Comparison of ENCODE assay signal across 8 cellular contexts in the genomic region with DNA sequence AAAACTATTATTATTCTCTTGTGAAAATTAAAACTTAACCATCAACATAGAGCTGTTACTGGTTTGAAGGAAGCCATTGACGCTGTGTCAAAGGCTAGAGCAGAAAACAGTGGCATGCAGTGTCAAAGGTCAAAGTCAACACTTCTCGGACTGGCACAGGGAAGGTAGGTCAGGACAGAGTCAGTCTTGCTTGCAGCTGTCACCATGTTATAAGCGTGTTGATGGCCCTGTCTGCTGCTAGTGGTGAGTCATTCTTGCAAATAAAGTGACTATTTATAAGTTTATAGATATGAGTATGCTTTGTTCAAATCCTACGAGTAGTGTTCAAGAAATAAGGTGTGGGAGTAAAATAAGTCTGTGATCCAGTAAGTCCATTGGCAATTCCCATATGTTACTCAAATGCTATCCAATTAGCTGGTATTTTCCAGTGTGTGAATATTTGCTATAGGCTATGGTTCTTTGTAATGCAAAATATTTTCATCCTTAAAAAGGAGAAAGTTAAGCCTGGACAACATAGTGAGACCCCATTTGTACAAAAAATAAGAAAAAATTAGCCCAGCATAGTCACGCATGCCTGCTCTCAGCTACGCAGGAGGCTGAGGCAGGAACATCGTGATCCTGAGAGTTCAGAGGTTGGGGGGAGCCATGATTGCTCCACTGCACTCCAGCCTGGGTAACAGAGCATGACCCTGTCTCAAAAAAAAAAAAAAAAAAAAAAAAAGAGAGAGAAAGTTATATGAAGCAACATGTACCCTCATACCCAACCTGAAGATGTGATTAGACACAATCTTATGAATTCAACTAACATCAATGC. TPM values are rescaled to one million over a fixed set of nuclear protein-coding genes. Genes with fewer than 3 reads are reported as not detected.
A peak's percentile ranks its signal among the peaks of the same experiment; 100 is the strongest.
DNase-seq lines count a peak whose midpoint lies in the region; ATAC-seq and TF ChIP-seq lines count a peak whose summit lies in the region.

No MANE protein-coding gene starts in this region.

- intact Hi-C loops in aorta (cut with DNase I) = loop anchor here (5.0 to 10.0 kb wide), 2 partner anchors 158 to 365 kb away; no protein-coding TSS in a partner anchor

- peak; percentile 9 for DNase-seq in NCI-H1694 treated with DMSO at 0.1 percent for 48 hours (lab: John Stamatoyannopoulos, UW)
- no peak for DNase-seq in NCI-H1694 (lab: John Stamatoyannopoulos, UW)
- peak; percentile 81 for DNase-seq in LoVo (ENCODE audit: low spot score)
- DNase-seq in endodermal cell = no peak
- no peak for DNase-seq in smooth muscle cell (lab: John Stamatoyannopoulos, UW; ENCODE audit: unreplicated experiment)
- DNase-seq in NCI-H345 (lab: John Stamatoyannopoulos, UW) = no peak
- no peak for DNase-seq in aorta
- DNase-seq in activated gamma-delta T cell (lab: John Stamatoyannopoulos, UW) = no peak

- WGBS in endodermal cell (ENCODE audit: insufficient coverage in 1 of 2, insufficient read length in 1 of 2), 2 experiments = 89% methylated on average over 6 to 7 of the region's 7 CpGs
- 58% methylated on average over 7 of the region's 7 CpGs for WGBS in smooth muscle cell (ENCODE audit: low lambda C conversion rate)
- 48 to 50% methylated on average over 7 of the region's 7 CpGs for WGBS in aorta, 2 donors

- no peak for TF ChIP-seq CTCF in endodermal cell (conservative IDR thresholded peaks at IDR 0.05)
- no peak for TF ChIP-seq CTCF in smooth muscle cell (IDR thresholded peaks at IDR 0.05; ENCODE audit: borderline replicate concordance, insufficient read depth, poor library complexity, severe bottlenecking)

- H3K4me3 Mint-ChIP-seq in endodermal cell = peak overlapping the region; percentile 59

- H3K4me1 ChIP-seq in endodermal cell (ENCODE audit: control insufficient read depth, insufficient read depth, low read length) (no peaks in the 10 kb centered on the region), smooth muscle cell (ENCODE audit: low read depth) (no peaks in the 10 kb centered on the region), aorta (ENCODE audit: control insufficient read depth in 1 of 2, insufficient read depth in 2 of 2, low read length in 2 of 2) (no peaks in the 10 kb centered on the region)

- no peaks in the 10 kb centered on the region for H3K36me3 Mint-ChIP-seq in endodermal cell (ENCODE audit: low read depth)

- peaks cover 5% of the 10 kb centered on the region for H3K4me1 Mint-ChIP-seq in endodermal cell

- H3K27me3 Mint-ChIP-seq in endodermal cell (ENCODE audit: insufficient read depth) = no peaks in the 10 kb centered on the region

- ATAC-seq in aorta (ENCODE audit: low FRiP score) = no peak

- H3K27me3 ChIP-seq in endodermal cell (ENCODE audit: control insufficient read depth, insufficient read depth, low read length, poor library complexity, severe bottlenecking) (no peaks in the 10 kb centered on the region), smooth muscle cell (ENCODE audit: low read depth) (no peaks in the 10 kb centered on the region), aorta (ENCODE audit: control insufficient read depth in 1 of 2, insufficient read depth in 2 of 2, low read length in 1 of 2) (no peaks in the 10 kb centered on the region)

- no peak overlapping the region for H3K27ac Mint-ChIP-seq in endodermal cell

- no peaks in the 10 kb centered on the region for H3K36me3 ChIP-seq in endodermal cell (ENCODE audit: control insufficient read depth, insufficient read depth, low read length)
- H3K36me3 ChIP-seq in smooth muscle cell (ENCODE audit: low read depth) = no peaks in the 10 kb centered on the region
- no peaks in the 10 kb centered on the region for H3K36me3 ChIP-seq in aorta (ENCODE audit: control insufficient read depth in 1 of 2, insufficient read depth in 2 of 2, low read length in 1 of 2)

- H3K4me3 ChIP-seq in endodermal cell (ENCODE audit: low read length) (peak overlapping the region; percentile 75), smooth muscle cell (peak overlapping the region; percentile 47), aorta (ENCODE audit: low read length in 2 of 2) (no peak overlapping the region)

- H3K9me3 ChIP-seq in endodermal cell (ENCODE audit: control insufficient read depth, low read length) = no peaks in the 10 kb centered on the region
- no peaks in the 10 kb centered on the region for H3K9me3 ChIP-seq in smooth muscle cell (replicated peaks; ENCODE audit: low read depth)
- no peaks in the 10 kb centered on the region for H3K9me3 ChIP-seq in aorta (ENCODE audit: control insufficient read depth, low read length)

- no peaks in the 10 kb centered on the region for H3F3A ChIP-seq in smooth muscle cell (ENCODE audit: low read depth)

- H3K9me3 Mint-ChIP-seq in endodermal cell = no peaks in the 10 kb centered on the region

- H3K27ac ChIP-seq in endodermal cell (ENCODE audit: low read depth, low read length) (no peak overlapping the region), smooth muscle cell (ENCODE audit: low read depth) (peak overlapping the region; percentile 37), aorta (ENCODE audit: low read depth in 1 of 2, low read length in 2 of 2) (no peak overlapping the region)

- no peaks in the 10 kb centered on the region for H4K20me1 ChIP-seq in smooth muscle cell (ENCODE audit: low read depth)

- peak overlapping the region; percentile 86 for H2AFZ ChIP-seq in smooth muscle cell (ENCODE audit: low read depth)

- H3K79me2 ChIP-seq in smooth muscle cell (ENCODE audit: low read depth) = no peaks in the 10 kb centered on the region

- H3K4me2 ChIP-seq in smooth muscle cell = peak overlapping the region; percentile 87

- no peak overlapping the region for H3K9ac ChIP-seq in endodermal cell (ENCODE audit: extremely low read depth, low read length, poor library complexity, severe bottlenecking)
- H3K9ac ChIP-seq in smooth muscle cell (ENCODE audit: low read depth) = no peak overlapping the region

RNA-seq across cellular contexts. Expression of a gene that starts 26.3 kb away (rescaled TPM):
- total RNA-seq in endodermal cell (1 to 10 TPM; 3.0 to 3.4 TPM), smooth muscle cell (142 and 148 TPM in 2 replicates), aorta (100 to 1,000 TPM; 317 to 506 TPM)
- 1.0 TPM for polyA plus RNA-seq in endodermal cell (2013, experiment 1 of 2)
- polyA plus RNA-seq in endodermal cell (2013, experiment 2 of 2) = 0.70 TPM
- polyA plus RNA-seq in smooth muscle cell (40.9 and 219 TPM in 2 replicates), aorta (100 to 1,000 TPM; 158 to 325 TPM)

Comparison
In these comparisons a context has a peak if more than half of its experiments do, and no peak if none do; other contexts are left out.
1. DNase-seq: peak in NCI-H1694 treated with DMSO at 0.1 percent for 48 hours (single experiment) and LoVo (single experiment); none in NCI-H1694 (single experiment), endodermal cell (single experiment), smooth muscle cell (single experiment), NCI-H345 (single experiment), aorta (0 of 2) and activated gamma-delta T cell (single experiment).
2. H3K4me3 ChIP-seq: peak in endodermal cell (single experiment) and smooth muscle cell (single experiment); none in aorta (0 of 2).
3. RNA of a gene that starts 26.3 kb away (total RNA-seq): 317 to 506 TPM in aorta and 142 to 148 TPM in smooth muscle cell; 3.0 to 3.4 TPM in endodermal cell; every median in the first group is over 10 times any median in the second.